ENCODE assay signal across 8 cellular contexts in the genomic region with DNA sequence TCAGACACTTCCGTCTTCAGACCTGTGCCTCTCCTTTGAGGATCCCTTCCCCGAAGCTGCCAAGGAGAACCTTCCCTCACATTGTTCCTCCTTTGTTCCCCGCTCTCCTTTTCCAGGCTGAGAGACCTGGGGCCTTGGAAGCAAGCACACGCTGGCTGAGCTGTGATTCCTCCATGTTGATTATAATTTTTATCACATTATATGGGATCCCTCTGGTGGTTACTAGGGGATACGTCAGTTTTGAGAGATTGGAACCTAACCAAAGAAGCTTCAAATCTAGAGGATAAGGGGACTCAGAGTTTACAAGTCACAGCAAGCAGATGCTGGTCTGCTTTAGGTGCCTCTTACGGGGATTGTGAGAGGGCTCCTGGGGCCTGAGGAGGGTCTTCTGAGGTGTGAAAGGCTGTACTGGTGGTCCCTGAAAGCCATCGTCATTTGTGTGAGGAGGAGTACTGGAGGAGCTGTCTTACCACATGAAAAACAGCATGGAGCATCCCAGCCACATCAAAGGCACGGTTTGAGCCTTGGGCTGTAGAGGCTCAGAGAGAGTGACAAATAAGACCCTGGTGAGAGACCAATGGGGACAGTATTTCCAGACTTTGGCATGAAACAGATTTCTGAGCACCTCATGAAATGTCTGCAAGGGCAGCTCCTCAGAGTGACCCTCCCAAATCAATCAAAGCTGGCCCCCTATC.
A peak's percentile ranks its signal among the peaks of the same experiment; 100 is the strongest.
DNase-seq lines count a peak whose midpoint lies in the region; ATAC-seq, FAIRE-seq and TF ChIP-seq lines count a peak whose summit lies in the region.

No MANE protein-coding gene starts in this region.

- no peak overlapping the region for H4K91ac ChIP-seq in mesenchymal stem cell (ENCODE audit: low read length)

- no peak overlapping the region for H3K27ac Mint-ChIP-seq in activated T-helper 17 cell treated with anti-CD3 and anti-CD28 coated beads, Interleukin-2, amount 50 U/mL, for 72 hours

- H3K27me3 Mint-ChIP-seq in activated T-helper 17 cell treated with anti-CD3 and anti-CD28 coated beads, Interleukin-2, amount 50 U/mL, for 72 hours: no peaks in the 10 kb centered on the region

- H3K4me3 Mint-ChIP-seq in activated T-helper 17 cell treated with anti-CD3 and anti-CD28 coated beads, Interleukin-2, amount 50 U/mL, for 72 hours: no peak overlapping the region

- no peak for FAIRE-seq in HTR-8/SVneo (lab: Jason Lieb, UNC)

- H3K4me1 Mint-ChIP-seq in activated T-helper 17 cell treated with anti-CD3 and anti-CD28 coated beads, Interleukin-2, amount 50 U/mL, for 72 hours: peaks cover 5% of the 10 kb centered on the region

- 93% methylated on average over 6 of the region's 8 CpGs for WGBS in mesenchymal stem cell

- H3K9me3 ChIP-seq in mesenchymal stem cell (ENCODE audit: control insufficient read depth, low read length): no peaks in the 10 kb centered on the region

- no peak overlapping the region for H3K14ac ChIP-seq in mesenchymal stem cell (ENCODE audit: low read length in 2 of 2)

- H3K27ac ChIP-seq in mesenchymal stem cell (ENCODE audit: low read length, poor library complexity, severe bottlenecking) (no peak overlapping the region), coronary artery (no peak overlapping the region)

- H3K4ac ChIP-seq in mesenchymal stem cell (ENCODE audit: low read depth in 1 of 2, low read length in 2 of 2): no peak overlapping the region

- H3K23ac ChIP-seq in mesenchymal stem cell (ENCODE audit: low read length in 2 of 2): no peak overlapping the region

- ATAC-seq in HG03108 (IDR thresholded peaks at IDR 0.05; ENCODE audit: unreplicated experiment): no peak
- no peak for ATAC-seq in activated T-helper 17 cell treated with anti-CD3 and anti-CD28 coated beads, Interleukin-2, amount 50 U/mL, for 72 hours (replicated peaks)

- peak overlapping the region; percentile 83 for H2AK5ac ChIP-seq in mesenchymal stem cell (ENCODE audit: low read length, severe bottlenecking)

- H3K9me3 Mint-ChIP-seq in activated T-helper 17 cell treated with anti-CD3 and anti-CD28 coated beads, Interleukin-2, amount 50 U/mL, for 72 hours: no peaks in the 10 kb centered on the region

- peaks cover 12% of the 10 kb centered on the region for H3K4me1 ChIP-seq in mesenchymal stem cell (ENCODE audit: control insufficient read depth, insufficient read depth, low read depth, low read length)

- H3K4me2 ChIP-seq in mesenchymal stem cell (ENCODE audit: low read length, poor library complexity, severe bottlenecking): no peak overlapping the region

- no peaks in the 10 kb centered on the region for H3K36me3 ChIP-seq in mesenchymal stem cell (ENCODE audit: control insufficient read depth in 1 of 2, insufficient read depth in 2 of 2, low read depth in 1 of 2, low read length in 2 of 2)

- no peak for TF ChIP-seq CTCF in coronary artery (IDR thresholded peaks at IDR 0.05)

- DNase-seq in COLO829 (ENCODE audit: low spot score) (peak; percentile 48), HTR-8/SVneo (ENCODE audit: insufficient read length, low spot score) (peak; percentile 27), astrocyte of the hippocampus (ENCODE audit: low read depth, low spot score) (peak; percentile 36), mesenchymal stem cell (peak; percentile 8), coronary artery (ENCODE audit: low spot score) (no peak), NCI-H774 (lab: John Stamatoyannopoulos, UW) (no peak)

- no peak overlapping the region for H2AFZ ChIP-seq in mesenchymal stem cell (ENCODE audit: low read depth, low read length)

- H3K4me3 ChIP-seq in mesenchymal stem cell (ENCODE audit: insufficient read depth in 1 of 2, low read depth in 1 of 2, low read length in 2 of 2) (no peak overlapping the region), coronary artery (no peak overlapping the region)

- H2BK120ac ChIP-seq in mesenchymal stem cell (ENCODE audit: low read depth, low read length): peak overlapping the region; percentile 11

- no peak overlapping the region for H4K8ac ChIP-seq in mesenchymal stem cell (ENCODE audit: low read length)

- no peaks in the 10 kb centered on the region for H3K79me1 ChIP-seq in mesenchymal stem cell (replicated peaks; ENCODE audit: low read length, poor library complexity, severe bottlenecking)

- H2BK12ac ChIP-seq in mesenchymal stem cell (ENCODE audit: low read length in 2 of 2): peak overlapping the region in 1 of 2 experiments; percentile 49

- no peak overlapping the region for H3K18ac ChIP-seq in mesenchymal stem cell (ENCODE audit: low read depth in 1 of 2, low read length in 2 of 2)

- H3K9ac ChIP-seq in mesenchymal stem cell (ENCODE audit: low read length): peak overlapping the region; percentile 65

- no peaks in the 10 kb centered on the region for H3K27me3 ChIP-seq in mesenchymal stem cell (ENCODE audit: control insufficient read depth in 1 of 2, insufficient read depth in 1 of 2, low read length in 2 of 2)

- H2BK15ac ChIP-seq in mesenchymal stem cell (ENCODE audit: low read depth, poor library complexity, severe bottlenecking): no peak overlapping the region

- H3K36me3 Mint-ChIP-seq in activated T-helper 17 cell treated with anti-CD3 and anti-CD28 coated beads, Interleukin-2, amount 50 U/mL, for 72 hours (ENCODE audit: low read depth): no peaks in the 10 kb centered on the region

- H2BK5ac ChIP-seq in mesenchymal stem cell (ENCODE audit: low read depth, low read length, poor library complexity, severe bottlenecking): no peak overlapping the region

Comparison
In these comparisons a context has a peak if more than half of its experiments do, and no peak if none do; other contexts are left out.
1. DNase-seq: peak in COLO829 (single experiment), HTR-8/SVneo (single experiment), astrocyte of the hippocampus (single experiment) and mesenchymal stem cell (single experiment); none in coronary artery (single experiment) and NCI-H774 (single experiment).